Comparison of ENCODE assay signal across 1 cellular context in genomic region chr2:241508510-241509407, GRCh38.
TF ChIP-seq lines count a peak whose summit lies in the region.

Gene STK25, minus strand, starts transcription at chr2:241508584. Its CDS starts 549 bp downstream, at chr2:241508035.

TF ChIP-seq in K562, 482 proteins besides CTCF, POLR2A, EP300 and RAD21 (continued from another document and continues in another):
- TF ChIP-seq MBD1 (CRISPR knock-in tag; IDR thresholded peaks at IDR 0.05) (no peak), CREBBP (IDR thresholded peaks at IDR 0.05; ENCODE audit: low read depth, low read length) (no peak), UBTF (IDR thresholded peaks at IDR 0.05; ENCODE audit: borderline replicate concordance in 1 of 2, low read depth in 2 of 2, low read length in 2 of 2) (no peak), ZNF253 (CRISPR knock-in tag; conservative IDR thresholded peaks at IDR 0.05) (no peak), RBM34 (IDR thresholded peaks at IDR 0.05; ENCODE audit: borderline replicate concordance, insufficient read depth, low read length) (0 out of 2 replicates have a peak, but pooled peaks have one; percentile 79), PTRF (tag; IDR thresholded peaks at IDR 0.05) (no peak), POLR2AphosphoS5 (IDR thresholded peaks at IDR 0.05; ENCODE audit: control insufficient read depth, insufficient read depth, low read depth, low read length) (0 out of 2 replicates have a peak, but pooled peaks have one; percentile 5), MXI1 (IDR thresholded peaks at IDR 0.05; ENCODE audit: low read depth, low read length) (0 out of 2 replicates have a peak, but pooled peaks have one; percentile 13), MYBL2 (IDR thresholded peaks at IDR 0.05; ENCODE audit: low read depth) (no peak), MYBL2 (CRISPR knock-in tag; IDR thresholded peaks at IDR 0.05; ENCODE audit: borderline replicate concordance) (no peak), IRF9 (tag; IDR thresholded peaks at IDR 0.05) (no peak), CBX5 (IDR thresholded peaks at IDR 0.05; ENCODE audit: borderline replicate concordance, low read depth) (no peak), STAT5A (IDR thresholded peaks at IDR 0.05; ENCODE audit: borderline replicate concordance, low read length) (no peak), TCF3 (CRISPR knock-in tag; IDR thresholded peaks at IDR 0.05) (no peak), ZNF184 (CRISPR knock-in tag; IDR thresholded peaks at IDR 0.05) (no peak), NFXL1 (CRISPR knock-in tag; IDR thresholded peaks at IDR 0.05) (no peak), RBM17 (IDR thresholded peaks at IDR 0.05; ENCODE audit: borderline replicate concordance, low read depth, low read length) (no peak), PTBP1 (IDR thresholded peaks at IDR 0.05; ENCODE audit: low read depth, low read length) (no peak; the same call in 1 of the 2 replicates), ZNF197 (CRISPR knock-in tag; IDR thresholded peaks at IDR 0.05; ENCODE audit: low read depth) (peak; percentile 63; the same call in 1 of the 2 replicates), FOS (IDR thresholded peaks at IDR 0.05; ENCODE audit: extremely low read depth, insufficient read length) (no peak), MBD2 (IDR thresholded peaks at IDR 0.05; ENCODE audit: borderline replicate concordance, low read depth) (peak; percentile 73), ZBTB8A (IDR thresholded peaks at IDR 0.05; ENCODE audit: partially characterized antibody) (no peak), MITF (IDR thresholded peaks at IDR 0.05) (no peak), NR4A1 (CRISPR knock-in tag; IDR thresholded peaks at IDR 0.05) (0 out of 2 replicates have a peak, but pooled peaks have one; percentile 35), NR4A1 (tag; IDR thresholded peaks at IDR 0.05) (peak; percentile 88), ZKSCAN8 (CRISPR knock-in tag; IDR thresholded peaks at IDR 0.05) (no peak), LEF1 (IDR thresholded peaks at IDR 0.05) (no peak), SMC3 (conservative IDR thresholded peaks at IDR 0.05; ENCODE audit: insufficient read depth, low read depth, low read length) (no peak), FOXP4 (CRISPR knock-in tag; IDR thresholded peaks at IDR 0.05; ENCODE audit: borderline replicate concordance) (no peak; the same call in 1 of the 2 replicates), RHOXF2B (CRISPR knock-in tag; conservative IDR thresholded peaks at IDR 0.05) (no peak), SPI1 (IDR thresholded peaks at IDR 0.05; ENCODE audit: borderline replicate concordance, low read depth, low read length) (no peak), ZNF175 (CRISPR knock-in tag; IDR thresholded peaks at IDR 0.05; ENCODE audit: low read depth) (peak; percentile 60; the same call in 1 of the 2 replicates), ZNF512 (tag; IDR thresholded peaks at IDR 0.05) (no peak), DLX4 (CRISPR knock-in tag; IDR thresholded peaks at IDR 0.05) (no peak), BACH1 (tag; IDR thresholded peaks at IDR 0.05) (no peak), BRCA1 (IDR thresholded peaks at IDR 0.05) (no peak), BRCA1 (CRISPR knock-in tag; IDR thresholded peaks at IDR 0.05) (no peak), CHAMP1 (IDR thresholded peaks at IDR 0.05) (no peak), ELF4 (CRISPR knock-in tag; IDR thresholded peaks at IDR 0.05) (no peak), ZBED1 (IDR thresholded peaks at IDR 0.05) (no peak), ZNF239 (CRISPR knock-in tag; IDR thresholded peaks at IDR 0.05) (peak; percentile 22; the same call in 1 of the 2 replicates), RNF2 (IDR thresholded peaks at IDR 0.05) (peak; percentile 86), SETDB1 (IDR thresholded peaks at IDR 0.05; ENCODE audit: low read length) (no peak), E2F4 (CRISPR knock-in tag; IDR thresholded peaks at IDR 0.05; ENCODE audit: low read depth) (no peak), MECOM (CRISPR knock-in tag; IDR thresholded peaks at IDR 0.05) (no peak), KDM4B (IDR thresholded peaks at IDR 0.05; ENCODE audit: borderline replicate concordance in 2 of 2, low read depth in 1 of 2) (0 out of 4 replicates have a peak, but pooled peaks of 1 of the 2 experiments have one; percentile 54), CHD2 (IDR thresholded peaks at IDR 0.05; ENCODE audit: low read depth, low read length) (peak; percentile 68), FOXP1 (CRISPR knock-in tag; IDR thresholded peaks at IDR 0.05) (peak; percentile 97), NEUROD1 (IDR thresholded peaks at IDR 0.05; ENCODE audit: borderline replicate concordance, low read depth, low read length, partially characterized antibody) (peak; percentile 11), NUFIP1 (IDR thresholded peaks at IDR 0.05; ENCODE audit: partially characterized antibody) (no peak), ILF3 (IDR thresholded peaks at IDR 0.05; ENCODE audit: borderline replicate concordance) (no peak)
